In the genomic region with DNA sequence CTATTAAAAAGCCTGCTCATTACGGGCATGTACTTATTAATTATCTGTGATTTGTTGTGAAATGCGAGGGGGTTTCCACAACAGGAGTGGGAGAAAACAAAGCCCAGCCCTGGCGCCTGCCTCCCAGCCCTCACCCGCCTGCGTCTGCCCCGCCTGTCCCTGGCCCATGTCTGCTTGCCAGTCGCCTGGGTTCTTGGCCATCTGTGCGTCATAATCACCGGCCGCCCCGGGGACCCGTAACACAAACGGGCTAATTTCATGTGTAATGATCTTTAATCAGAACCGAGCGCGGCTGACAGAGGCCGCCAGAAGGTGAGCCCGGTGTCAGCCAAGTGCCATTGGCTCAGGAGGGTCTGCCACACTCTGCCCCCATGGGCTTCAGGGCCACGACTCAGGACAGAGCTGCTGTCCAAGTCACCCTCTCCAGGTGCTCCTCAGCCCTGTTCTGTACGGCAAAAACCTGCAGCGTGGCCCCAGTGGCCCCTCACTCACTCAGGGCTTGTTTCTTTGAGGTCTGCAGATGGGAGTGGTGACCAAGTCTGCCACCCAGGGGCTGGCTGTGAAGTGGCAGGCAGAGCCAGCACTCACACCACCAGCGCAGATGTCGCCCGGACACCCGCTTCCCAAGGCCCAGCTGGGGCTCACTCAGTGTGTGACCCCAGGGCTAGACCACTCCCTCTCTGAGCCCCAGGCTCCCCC, we compare ENCODE assay signal across 10 cellular contexts. TPM values are rescaled to one million over a fixed set of nuclear protein-coding genes. Genes with fewer than 3 reads are reported as not detected.
DNase-seq lines count a peak whose midpoint lies in the region; ATAC-seq and TF ChIP-seq lines count a peak whose summit lies in the region.
"Had no signal": no experiment of that assay in that cellular context is flagged by ENCODE, and none has a peak within 500 bp of the region (broad histone marks: within the 10 kb centered on the region; RNA-seq: fewer than 3 reads in every experiment).

No MANE protein-coding gene starts in this region.

- no peak for ATAC-seq in GM21515 (IDR thresholded peaks at IDR 0.05; ENCODE audit: unreplicated experiment)
- ATAC-seq in GM18517 (IDR thresholded peaks at IDR 0.05; ENCODE audit: unreplicated experiment): no peak
- no peak for ATAC-seq in GM18861 (IDR thresholded peaks at IDR 0.05; ENCODE audit: unreplicated experiment)

- H3K4me3 ChIP-seq in NB4 (ENCODE audit: low read depth, low read length): no peak overlapping the region

- no peak for TF ChIP-seq POLR2A in NB4 (IDR thresholded peaks at IDR 0.05; ENCODE audit: extremely low read depth, insufficient read length)

- TF ChIP-seq CTCF in NB4 (IDR thresholded peaks at IDR 0.05; ENCODE audit: low read depth, low read length): peak; percentile 33

- DNase-seq in NCI-H510A treated with DMSO at 0.1 percent for 48 hours (lab: John Stamatoyannopoulos, UW): peak; percentile 13
- no peak for DNase-seq in NCI-H510A (lab: John Stamatoyannopoulos, UW)
- peak; percentile 25 for DNase-seq in NB4 (ENCODE audit: low read depth)
- DNase-seq in ecto neural progenitor cell (ENCODE audit: low spot score): peak; percentile 76
- peak; percentile 3 for DNase-seq in renal cortical epithelial cell (ENCODE audit: low read depth)
- DNase-seq: CD4-positive, CD25-positive, alpha-beta regulatory T cell; T1000 had no signal

RNA-seq across cellular contexts. Expression of a gene that starts 28.8 kb away (rescaled TPM):
- 32.1 and 64.8 TPM in 2 replicates for total RNA-seq in renal cortical epithelial cell

RNA-seq across cellular contexts. Expression of a gene that starts 37.5 kb away (rescaled TPM):
- total RNA-seq in renal cortical epithelial cell: 31.4 and 45.7 TPM in 2 replicates

RNA-seq across cellular contexts. Expression of a gene that starts 37.6 kb away (rescaled TPM):
- total RNA-seq in renal cortical epithelial cell: 17.1 and 24.5 TPM in 2 replicates

RNA-seq across cellular contexts. Expression of a gene that starts 42.6 kb away (rescaled TPM):
- total RNA-seq in renal cortical epithelial cell: 0.35 and 4.7 TPM in 2 replicates

RNA-seq across cellular contexts. Expression of a gene that starts 47.5 kb away (rescaled TPM):
- 14.4 and 17.8 TPM in 2 replicates for total RNA-seq in renal cortical epithelial cell
